ENCODE assay signal across 16 cellular contexts in genomic region chr7:12619461-12620069, GRCh38. TPM values are rescaled to one million over a fixed set of nuclear protein-coding genes. Genes with fewer than 3 reads are reported as not detected.
"Had no signal": no experiment of that assay in that cellular context is flagged by ENCODE, and none has a peak within 500 bp of the region (broad histone marks: within the 10 kb centered on the region; RNA-seq: fewer than 3 reads in every experiment).

No MANE protein-coding gene starts in this region.

- H3K4me3 Mint-ChIP-seq: activated CD8-positive, alpha-beta memory T cell treated with anti-CD3 and anti-CD28 coated beads, Interleukin-2, amount 10 ng/mL, durations not matched to agents 7 days and 5 days; activated naive CD8-positive, alpha-beta T cell treated with anti-CD3 and anti-CD28 coated beads, Interleukin-2, amount 10 ng/mL, durations not matched to agents 7 days and 5 days; memory B cell; neural progenitor cell; T-helper 17 cell had no signal

- H3K4me2 ChIP-seq: neural progenitor cell had no signal

- H3K4me3 ChIP-seq: breast epithelium, esophagus muscularis mucosa, left ventricle myocardium inferior, neural progenitor cell had no signal

- H3K9me3 ChIP-seq: breast epithelium, esophagus muscularis mucosa, left ventricle myocardium inferior had no signal

- H3K36me3 Mint-ChIP-seq: activated CD8-positive, alpha-beta memory T cell treated with anti-CD3 and anti-CD28 coated beads, Interleukin-2, amount 10 ng/mL, durations not matched to agents 7 days and 5 days; activated naive CD8-positive, alpha-beta T cell treated with anti-CD3 and anti-CD28 coated beads, Interleukin-2, amount 10 ng/mL, durations not matched to agents 7 days and 5 days; memory B cell; neural progenitor cell had no signal

- H3K36me3 ChIP-seq: breast epithelium, esophagus muscularis mucosa, left ventricle myocardium inferior, neural progenitor cell had no signal

- H3K27me3 Mint-ChIP-seq: activated CD8-positive, alpha-beta memory T cell treated with anti-CD3 and anti-CD28 coated beads, Interleukin-2, amount 10 ng/mL, durations not matched to agents 7 days and 5 days; memory B cell had no signal

- ATAC-seq: activated CD8-positive, alpha-beta memory T cell treated with anti-CD3 and anti-CD28 coated beads, Interleukin-2, amount 10 ng/mL, durations not matched to agents 7 days and 5 days; T-helper 17 cell had no signal

- H3K27ac Mint-ChIP-seq: activated CD8-positive, alpha-beta memory T cell treated with anti-CD3 and anti-CD28 coated beads, Interleukin-2, amount 10 ng/mL, durations not matched to agents 7 days and 5 days; activated naive CD8-positive, alpha-beta T cell treated with anti-CD3 and anti-CD28 coated beads, Interleukin-2, amount 10 ng/mL, durations not matched to agents 7 days and 5 days; memory B cell; neural progenitor cell; T-helper 17 cell had no signal

- H3K9ac ChIP-seq: neural progenitor cell, parathyroid adenoma had no signal

- H3K4me1 Mint-ChIP-seq: activated CD8-positive, alpha-beta memory T cell treated with anti-CD3 and anti-CD28 coated beads, Interleukin-2, amount 10 ng/mL, durations not matched to agents 7 days and 5 days; activated naive CD8-positive, alpha-beta T cell treated with anti-CD3 and anti-CD28 coated beads, Interleukin-2, amount 10 ng/mL, durations not matched to agents 7 days and 5 days; memory B cell; T-helper 17 cell had no signal

- H3K27me3 ChIP-seq: breast epithelium, esophagus muscularis mucosa, neural progenitor cell had no signal

- H3K27ac ChIP-seq: breast epithelium, esophagus muscularis mucosa, left ventricle myocardium inferior, neural progenitor cell, parathyroid adenoma had no signal

- H2AFZ ChIP-seq: neural progenitor cell, parathyroid adenoma had no signal

- DNase-seq: activated CD4-positive, alpha-beta T cell treated with anti-CD3 and anti-CD28 coated beads, Interleukin-2, amount 50 U/mL, for 4 hours; activated CD4-positive, CD25-positive, alpha-beta regulatory T cell treated with anti-CD3 and anti-CD28 coated beads, Interleukin-2, amount 50 U/mL, for 72 hours; activated CD8-positive, alpha-beta memory T cell treated with anti-CD3 and anti-CD28 coated beads, Interleukin-2, amount 10 ng/mL, durations not matched to agents 7 days and 5 days; activated gamma-delta T cell treated with Interleukin-2 at 50 U/mL for 16 hours; activated naive CD8-positive, alpha-beta T cell treated with anti-CD3 and anti-CD28 coated beads, Interleukin-2, amount 10 ng/mL, durations not matched to agents 7 days and 5 days; activated T-cell treated with anti-CD3 and anti-CD28 coated beads, Interleukin-2, amount 50 U/mL, for 48 hours; anterior cingulate cortex; left ventricle myocardium inferior; stimulated activated CD4-positive, alpha-beta T cell treated with anti-CD3 and anti-CD28 coated beads, Interleukin-15, amount 100 ng/mL, for 24 hours; stimulated activated CD4-positive, alpha-beta T cell treated with anti-CD3 and anti-CD28 coated beads, Interleukin-4, amount 100 ng/mL, for 4 hours; T-helper 17 cell had no signal

- H3K4me1 ChIP-seq: breast epithelium, esophagus muscularis mucosa, left ventricle myocardium inferior, parathyroid adenoma had no signal

- H3K9me3 Mint-ChIP-seq: activated naive CD8-positive, alpha-beta T cell treated with anti-CD3 and anti-CD28 coated beads, Interleukin-2, amount 10 ng/mL, durations not matched to agents 7 days and 5 days; memory B cell; neural progenitor cell had no signal

RNA-seq across cellular contexts. Expression of gene SCIN, which starts 49.0 kb away (rescaled TPM):
- total RNA-seq: left ventricle myocardium inferior had no signal
